Comparison of ENCODE assay signal across 20 cellular contexts in the genomic region with DNA sequence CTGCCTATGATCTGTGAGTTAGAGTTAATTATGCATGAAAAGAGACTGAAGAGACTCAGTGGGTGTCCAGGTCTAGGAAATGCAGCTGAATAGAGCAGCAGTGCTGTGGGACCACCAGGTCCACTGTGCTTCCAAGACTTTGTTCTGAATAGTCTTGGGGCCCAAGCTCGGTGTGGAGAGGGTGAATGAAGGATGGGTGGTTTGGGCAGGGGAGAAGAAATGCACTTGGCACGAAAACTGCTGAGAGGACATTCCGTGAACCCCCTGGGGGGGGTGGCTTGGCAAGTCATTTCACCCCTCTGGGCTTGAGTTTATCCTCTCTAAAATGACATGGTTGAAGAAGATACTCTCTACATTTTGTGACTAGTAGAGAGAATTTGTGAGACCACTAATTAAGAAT. TPM values are rescaled to one million over a fixed set of nuclear protein-coding genes. Genes with fewer than 3 reads are reported as not detected.
DNase-seq lines count a peak whose midpoint lies in the region; ATAC-seq and TF ChIP-seq lines count a peak whose summit lies in the region.
"Had no signal": no experiment of that assay in that cellular context is flagged by ENCODE, and none has a peak within 500 bp of the region (broad histone marks: within the 10 kb centered on the region; RNA-seq: fewer than 3 reads in every experiment).

No MANE protein-coding gene starts in this region.

- no peak for TF ChIP-seq CTCF in natural killer cell (IDR thresholded peaks at IDR 0.05)
- no peak for TF ChIP-seq CTCF in GM13976 (IDR thresholded peaks at IDR 0.05; ENCODE audit: borderline replicate concordance, control extremely low read depth, extremely low read depth, insufficient read depth, missing control alignments)

- intact Hi-C loops in natural killer cell (cut with micrococcal nuclease) = no loop called here

- in situ Hi-C loops in GM13976 (cut with MboI; ENCODE audit: low sequenced_read_pairs, unreplicated experiment) = no loop called here

- no peak for DNase-seq in natural killer cell treated with Interleukin-12 subunit alpha and Interleukin-12 subunit beta and Interleukin-15 and Interleukin-18, amount 100 ng/mL, for 72 hours (ENCODE audit: low spot score)
- DNase-seq in natural killer cell = no peak
- DNase-seq in NCI-H146 treated with DMSO at 0.1 percent for 48 hours (lab: John Stamatoyannopoulos, UW; ENCODE audit: unreplicated experiment) = peak; percentile 30
- DNase-seq in activated naive CD8-positive, alpha-beta T cell treated with anti-CD3 and anti-CD28 coated beads, Interleukin-2, amount 10 ng/mL, durations not matched to agents 7 days and 5 days = no peak
- no peak for DNase-seq in stimulated activated naive B cell treated with anti-CD40 and anti-IgM and Interleukin-4, amounts not matched to agents 10 μg/mL and 1 μg/mL and 100 μg/mL, for 72 hours
- no peak for DNase-seq in GM13976 (ENCODE audit: low spot score)
- DNase-seq in globus pallidus (ENCODE audit: low spot score) = no peak
- DNase-seq: activated CD4-positive, alpha-beta T cell treated with anti-CD3 and anti-CD28 coated beads for 1 hour; Caco-2; cerebellar nuclear complex; H7; heart left ventricle; left ventricle myocardium superior; NCI-H187 treated with DMSO at 0.1 percent for 48 hours; NCI-H524; posterior cingulate gyrus; SJCRH30; T1000; testis had no signal

- POLR2A ChIA-PET in activated naive CD8-positive, alpha-beta T cell treated with anti-CD3 and anti-CD28 coated beads, Interleukin-2, amount 10 ng/mL, durations not matched to agents 7 days and 5 days (lab: Charles Lee) = no interaction called here

- H3K4me1 Mint-ChIP-seq in natural killer cell treated with Interleukin-12 subunit alpha and Interleukin-12 subunit beta and Interleukin-15 and Interleukin-18, amount 100 ng/mL, for 72 hours (ENCODE audit: low read depth in 2 of 2) = peaks cover 10 to 13% of the 10 kb centered on the region in 2 donors
- no peaks in the 10 kb centered on the region for H3K4me1 Mint-ChIP-seq in natural killer cell
- H3K4me1 Mint-ChIP-seq in activated naive CD8-positive, alpha-beta T cell treated with anti-CD3 and anti-CD28 coated beads, Interleukin-2, amount 10 ng/mL, durations not matched to agents 7 days and 5 days = peaks cover 8% of the 10 kb centered on the region
- H3K4me1 Mint-ChIP-seq in stimulated activated naive B cell treated with anti-CD40 and anti-IgM and Interleukin-4, amounts not matched to agents 10 μg/mL and 1 μg/mL and 100 μg/mL, for 72 hours = peaks cover 4 to 17% of the 10 kb centered on the region in 2 donors

- ATAC-seq in natural killer cell treated with Interleukin-12 subunit alpha and Interleukin-12 subunit beta and Interleukin-15 and Interleukin-18, amount 100 ng/mL, for 72 hours = no peak
- no peak for ATAC-seq in natural killer cell
- no peak for ATAC-seq in activated naive CD8-positive, alpha-beta T cell treated with anti-CD3 and anti-CD28 coated beads, Interleukin-2, amount 10 ng/mL, durations not matched to agents 7 days and 5 days (ENCODE audit: low read depth)
- ATAC-seq in stimulated activated naive B cell treated with anti-CD40 and anti-IgM and Interleukin-4, amounts not matched to agents 10 μg/mL and 1 μg/mL and 100 μg/mL, for 72 hours (replicated peaks) = no peak
- ATAC-seq in HG02571 (IDR thresholded peaks at IDR 0.05; ENCODE audit: unreplicated experiment) = no peak
- ATAC-seq: heart left ventricle, left ventricle myocardium superior had no signal

- H3K27me3 Mint-ChIP-seq in natural killer cell treated with Interleukin-12 subunit alpha and Interleukin-12 subunit beta and Interleukin-15 and Interleukin-18, amount 100 ng/mL, for 72 hours = no peaks in the 10 kb centered on the region
- H3K27me3 Mint-ChIP-seq in natural killer cell (ENCODE audit: low read depth in 2 of 2) = no peaks in the 10 kb centered on the region
- no peaks in the 10 kb centered on the region for H3K27me3 Mint-ChIP-seq in activated naive CD8-positive, alpha-beta T cell treated with anti-CD3 and anti-CD28 coated beads, Interleukin-2, amount 10 ng/mL, durations not matched to agents 7 days and 5 days
- no peaks in the 10 kb centered on the region for H3K27me3 Mint-ChIP-seq in stimulated activated naive B cell treated with anti-CD40 and anti-IgM and Interleukin-4, amounts not matched to agents 10 μg/mL and 1 μg/mL and 100 μg/mL, for 72 hours

- no peaks in the 10 kb centered on the region for H3K9me3 Mint-ChIP-seq in natural killer cell treated with Interleukin-12 subunit alpha and Interleukin-12 subunit beta and Interleukin-15 and Interleukin-18, amount 100 ng/mL, for 72 hours
- H3K9me3 Mint-ChIP-seq in natural killer cell = no peaks in the 10 kb centered on the region
- H3K9me3 Mint-ChIP-seq in activated naive CD8-positive, alpha-beta T cell treated with anti-CD3 and anti-CD28 coated beads, Interleukin-2, amount 10 ng/mL, durations not matched to agents 7 days and 5 days = peaks cover 3% of the 10 kb centered on the region
- peaks cover 0 to 2% of the 10 kb centered on the region in 2 donors for H3K9me3 Mint-ChIP-seq in stimulated activated naive B cell treated with anti-CD40 and anti-IgM and Interleukin-4, amounts not matched to agents 10 μg/mL and 1 μg/mL and 100 μg/mL, for 72 hours

- H3K4me3 Mint-ChIP-seq in natural killer cell treated with Interleukin-12 subunit alpha and Interleukin-12 subunit beta and Interleukin-15 and Interleukin-18, amount 100 ng/mL, for 72 hours = peak overlapping the region; percentile 19
- no peak overlapping the region for H3K4me3 Mint-ChIP-seq in natural killer cell
- H3K4me3 Mint-ChIP-seq in activated naive CD8-positive, alpha-beta T cell treated with anti-CD3 and anti-CD28 coated beads, Interleukin-2, amount 10 ng/mL, durations not matched to agents 7 days and 5 days = no peak overlapping the region
- H3K4me3 Mint-ChIP-seq in stimulated activated naive B cell treated with anti-CD40 and anti-IgM and Interleukin-4, amounts not matched to agents 10 μg/mL and 1 μg/mL and 100 μg/mL, for 72 hours = no peak overlapping the region

- peak overlapping the region; percentile 92 for H3K27ac Mint-ChIP-seq in natural killer cell treated with Interleukin-12 subunit alpha and Interleukin-12 subunit beta and Interleukin-15 and Interleukin-18, amount 100 ng/mL, for 72 hours
- no peak overlapping the region for H3K27ac Mint-ChIP-seq in natural killer cell
- peak overlapping the region; percentile 81 for H3K27ac Mint-ChIP-seq in activated naive CD8-positive, alpha-beta T cell treated with anti-CD3 and anti-CD28 coated beads, Interleukin-2, amount 10 ng/mL, durations not matched to agents 7 days and 5 days
- H3K27ac Mint-ChIP-seq in stimulated activated naive B cell treated with anti-CD40 and anti-IgM and Interleukin-4, amounts not matched to agents 10 μg/mL and 1 μg/mL and 100 μg/mL, for 72 hours = peak overlapping the region; percentile 62

- H3K36me3 Mint-ChIP-seq in natural killer cell treated with Interleukin-12 subunit alpha and Interleukin-12 subunit beta and Interleukin-15 and Interleukin-18, amount 100 ng/mL, for 72 hours = no peaks in the 10 kb centered on the region
- H3K36me3 Mint-ChIP-seq in natural killer cell = no peaks in the 10 kb centered on the region
- peaks cover 3% of the 10 kb centered on the region for H3K36me3 Mint-ChIP-seq in activated naive CD8-positive, alpha-beta T cell treated with anti-CD3 and anti-CD28 coated beads, Interleukin-2, amount 10 ng/mL, durations not matched to agents 7 days and 5 days
- no peaks in the 10 kb centered on the region for H3K36me3 Mint-ChIP-seq in stimulated activated naive B cell treated with anti-CD40 and anti-IgM and Interleukin-4, amounts not matched to agents 10 μg/mL and 1 μg/mL and 100 μg/mL, for 72 hours

RNA-seq across cellular contexts. Expression of a gene that starts 36.0 kb away (rescaled TPM):
- total RNA-seq in natural killer cell treated with Interleukin-12 subunit alpha and Interleukin-12 subunit beta and Interleukin-15 and Interleukin-18, amount 100 ng/mL, for 72 hours = 10 to 100 TPM; 72.5 to 86.7 TPM
- total RNA-seq in natural killer cell = 10 to 100 TPM; 67.6 to 70.6 (median 69.3) TPM
- 10 to 100 TPM; 65.3 to 69.7 TPM for total RNA-seq in activated naive CD8-positive, alpha-beta T cell treated with anti-CD3 and anti-CD28 coated beads, Interleukin-2, amount 10 ng/mL, durations not matched to agents 7 days and 5 days

Comparison
In these comparisons a context has a peak if more than half of its experiments do, and no peak if none do; other contexts are left out.
1. H3K27ac Mint-ChIP-seq: peak in natural killer cell treated with Interleukin-12 subunit alpha and Interleukin-12 subunit beta and Interleukin-15 and Interleukin-18, amount 100 ng/mL, for 72 hours (2 of 2), activated naive CD8-positive, alpha-beta T cell treated with anti-CD3 and anti-CD28 coated beads, Interleukin-2, amount 10 ng/mL, durations not matched to agents 7 days and 5 days (single experiment) and stimulated activated naive B cell treated with anti-CD40 and anti-IgM and Interleukin-4, amounts not matched to agents 10 μg/mL and 1 μg/mL and 100 μg/mL, for 72 hours (single experiment); none in natural killer cell (0 of 2).